Comparison of ENCODE assay signal across 8 cellular contexts in genomic region chr11:96466607-96467006, GRCh38.
"Had no signal": no experiment of that assay in that cellular context is flagged by ENCODE, and none has a peak within 500 bp of the region (broad histone marks: within the 10 kb centered on the region; RNA-seq: fewer than 3 reads in every experiment).

No MANE protein-coding gene starts in this region.

- H3K4me3 ChIP-seq: GM12878 had no signal

- FAIRE-seq: G401.6, GM12878, GM12891, GM12892, GM18507, GM19239 had no signal

- ATAC-seq: GM12878 had no signal

- DNase-seq: GDM1, GF-D8 had no signal
